In the genomic region with DNA sequence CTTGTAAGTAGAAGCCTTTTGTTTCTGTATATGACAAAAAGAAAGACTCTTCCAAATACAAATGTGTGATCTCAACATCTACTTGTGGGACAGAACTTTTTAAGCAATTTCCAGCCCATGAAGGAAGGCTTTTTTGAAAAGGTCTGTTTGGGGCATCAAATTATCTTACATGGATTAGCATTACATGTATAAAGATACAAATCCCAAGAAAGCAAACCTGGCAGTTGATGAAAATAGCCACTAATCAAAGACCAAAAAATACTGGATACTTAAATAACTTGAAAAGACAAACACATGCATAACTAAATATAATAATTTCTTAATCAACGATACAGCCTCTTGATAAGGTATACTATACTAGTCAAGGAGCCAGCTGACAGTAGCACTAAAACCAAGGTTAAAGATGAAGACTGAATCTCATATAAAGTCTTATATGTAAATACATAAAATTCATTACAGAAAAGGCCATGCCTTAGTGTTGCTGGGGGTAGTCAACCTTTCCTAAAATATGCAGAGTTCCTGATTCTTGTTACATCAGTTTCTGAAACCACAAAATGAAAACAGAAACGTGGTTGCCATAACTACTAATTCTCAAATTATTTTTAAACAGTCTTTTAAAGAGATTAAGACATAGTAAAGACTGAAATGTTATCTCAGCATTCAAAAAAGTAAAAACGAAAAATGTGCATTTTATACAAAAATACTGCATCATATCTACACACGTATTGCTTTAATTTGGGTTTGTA, we compare ENCODE assay signal across 8 cellular contexts. TPM values are rescaled to one million over a fixed set of nuclear protein-coding genes. Genes with fewer than 3 reads are reported as not detected.
DNase-seq lines count a peak whose midpoint lies in the region; ATAC-seq and TF ChIP-seq lines count a peak whose summit lies in the region.

No MANE protein-coding gene starts in this region.

- TF ChIP-seq CTCF in fibroblast of the aortic adventitia (IDR thresholded peaks at IDR 0.05; ENCODE audit: insufficient read depth, low read length): no peak
- no peak for TF ChIP-seq CTCF in endothelial cell (IDR thresholded peaks at IDR 0.05; ENCODE audit: unreplicated experiment)

- peak; percentile 55 for DNase-seq in EL
- no peak for DNase-seq in T-helper 2 cell treated with Interferon-gamma antibody and Interleukin-4, amounts not matched to agents 5 μg/mL and 100 μg/mL, for 36 hours (ENCODE audit: low spot score)
- DNase-seq in fibroblast of the aortic adventitia (ENCODE audit: low read depth): peak; percentile 75
- DNase-seq in stimulated activated naive B cell treated with anti-CD40 and anti-IgM and Interleukin-4, amounts not matched to agents 10 μg/mL and 1 μg/mL and 100 μg/mL, for 72 hours: no peak
- DNase-seq in stimulated activated CD4-positive, alpha-beta T cell treated with anti-CD3 and anti-CD28 coated beads, Interleukin-1b, Interleukin-23, amount 100 ng/mL, for 48 hours: no peak
- no peak for DNase-seq in endothelial cell (ENCODE audit: low spot score)

- H3K36me3 Mint-ChIP-seq in T-helper 2 cell treated with Interferon-gamma antibody and Interleukin-4, amounts not matched to agents 5 μg/mL and 100 μg/mL, for 36 hours (ENCODE audit: low read depth): peaks cover 41% of the 10 kb centered on the region
- H3K36me3 Mint-ChIP-seq in stimulated activated naive B cell treated with anti-CD40 and anti-IgM and Interleukin-4, amounts not matched to agents 10 μg/mL and 1 μg/mL and 100 μg/mL, for 72 hours: peaks cover 12 to 17% of the 10 kb centered on the region in 2 donors
- no peaks in the 10 kb centered on the region for H3K36me3 Mint-ChIP-seq in endothelial cell (ENCODE audit: low read depth, unreplicated experiment)

- H3K27me3 Mint-ChIP-seq in T-helper 2 cell treated with Interferon-gamma antibody and Interleukin-4, amounts not matched to agents 5 μg/mL and 100 μg/mL, for 36 hours (ENCODE audit: low read depth): no peaks in the 10 kb centered on the region
- H3K27me3 Mint-ChIP-seq in stimulated activated naive B cell treated with anti-CD40 and anti-IgM and Interleukin-4, amounts not matched to agents 10 μg/mL and 1 μg/mL and 100 μg/mL, for 72 hours: no peaks in the 10 kb centered on the region
- no peaks in the 10 kb centered on the region for H3K27me3 Mint-ChIP-seq in endothelial cell (ENCODE audit: unreplicated experiment)

- peak; percentile 31 for ATAC-seq in HG02981 (IDR thresholded peaks at IDR 0.05; ENCODE audit: unreplicated experiment)
- ATAC-seq in stimulated activated naive B cell treated with anti-CD40 and anti-IgM and Interleukin-4, amounts not matched to agents 10 μg/mL and 1 μg/mL and 100 μg/mL, for 72 hours (replicated peaks): peak; percentile 72 to 75
- ATAC-seq in GM18909 (IDR thresholded peaks at IDR 0.05; ENCODE audit: poor library complexity, unreplicated experiment): no peak

- H3K9me3 Mint-ChIP-seq in T-helper 2 cell treated with Interferon-gamma antibody and Interleukin-4, amounts not matched to agents 5 μg/mL and 100 μg/mL, for 36 hours: peaks cover 15% of the 10 kb centered on the region
- H3K9me3 Mint-ChIP-seq in stimulated activated naive B cell treated with anti-CD40 and anti-IgM and Interleukin-4, amounts not matched to agents 10 μg/mL and 1 μg/mL and 100 μg/mL, for 72 hours: peaks cover 0 to 2% of the 10 kb centered on the region in 2 donors
- no peaks in the 10 kb centered on the region for H3K9me3 Mint-ChIP-seq in endothelial cell (ENCODE audit: unreplicated experiment)

- peak overlapping the region; percentile 98 for H3K4me3 Mint-ChIP-seq in T-helper 2 cell treated with Interferon-gamma antibody and Interleukin-4, amounts not matched to agents 5 μg/mL and 100 μg/mL, for 36 hours
- peak overlapping the region in 1 of 2 donors; percentile 25 for H3K4me3 Mint-ChIP-seq in stimulated activated naive B cell treated with anti-CD40 and anti-IgM and Interleukin-4, amounts not matched to agents 10 μg/mL and 1 μg/mL and 100 μg/mL, for 72 hours
- H3K4me3 Mint-ChIP-seq in endothelial cell (ENCODE audit: unreplicated experiment): no peak overlapping the region

- peak overlapping the region; percentile 98 for H3K27ac Mint-ChIP-seq in T-helper 2 cell treated with Interferon-gamma antibody and Interleukin-4, amounts not matched to agents 5 μg/mL and 100 μg/mL, for 36 hours
- peak overlapping the region; percentile 42 for H3K27ac Mint-ChIP-seq in stimulated activated naive B cell treated with anti-CD40 and anti-IgM and Interleukin-4, amounts not matched to agents 10 μg/mL and 1 μg/mL and 100 μg/mL, for 72 hours
- no peak overlapping the region for H3K27ac Mint-ChIP-seq in endothelial cell (ENCODE audit: unreplicated experiment)

- peak overlapping the region; percentile 71 for H3K4me3 ChIP-seq in fibroblast of the aortic adventitia (ENCODE audit: low read depth, low read length)

- H3K4me1 Mint-ChIP-seq in T-helper 2 cell treated with Interferon-gamma antibody and Interleukin-4, amounts not matched to agents 5 μg/mL and 100 μg/mL, for 36 hours (ENCODE audit: low read depth): peaks cover 73% of the 10 kb centered on the region
- H3K4me1 Mint-ChIP-seq in stimulated activated naive B cell treated with anti-CD40 and anti-IgM and Interleukin-4, amounts not matched to agents 10 μg/mL and 1 μg/mL and 100 μg/mL, for 72 hours: peaks cover 24 to 61% of the 10 kb centered on the region in 2 donors
- H3K4me1 Mint-ChIP-seq in endothelial cell (ENCODE audit: unreplicated experiment): peaks cover 9% of the 10 kb centered on the region

RNA-seq across cellular contexts. Expression of a gene that starts 2.0 kb away (rescaled TPM):
- total RNA-seq in fibroblast of the aortic adventitia (ENCODE audit: low replicate concordance) (117 and 121 TPM in 2 replicates), endothelial cell (ENCODE audit: unreplicated experiment) (22.6 TPM)

Comparison
In these comparisons a context has a peak if more than half of its experiments do, and no peak if none do; other contexts are left out.
1. DNase-seq: peak in EL (single experiment) and fibroblast of the aortic adventitia (single experiment); none in T-helper 2 cell treated with Interferon-gamma antibody and Interleukin-4, amounts not matched to agents 5 μg/mL and 100 μg/mL, for 36 hours (single experiment), stimulated activated naive B cell treated with anti-CD40 and anti-IgM and Interleukin-4, amounts not matched to agents 10 μg/mL and 1 μg/mL and 100 μg/mL, for 72 hours (single experiment), stimulated activated CD4-positive, alpha-beta T cell treated with anti-CD3 and anti-CD28 coated beads, Interleukin-1b, Interleukin-23, amount 100 ng/mL, for 48 hours (single experiment) and endothelial cell (single experiment).